In the genomic region with DNA sequence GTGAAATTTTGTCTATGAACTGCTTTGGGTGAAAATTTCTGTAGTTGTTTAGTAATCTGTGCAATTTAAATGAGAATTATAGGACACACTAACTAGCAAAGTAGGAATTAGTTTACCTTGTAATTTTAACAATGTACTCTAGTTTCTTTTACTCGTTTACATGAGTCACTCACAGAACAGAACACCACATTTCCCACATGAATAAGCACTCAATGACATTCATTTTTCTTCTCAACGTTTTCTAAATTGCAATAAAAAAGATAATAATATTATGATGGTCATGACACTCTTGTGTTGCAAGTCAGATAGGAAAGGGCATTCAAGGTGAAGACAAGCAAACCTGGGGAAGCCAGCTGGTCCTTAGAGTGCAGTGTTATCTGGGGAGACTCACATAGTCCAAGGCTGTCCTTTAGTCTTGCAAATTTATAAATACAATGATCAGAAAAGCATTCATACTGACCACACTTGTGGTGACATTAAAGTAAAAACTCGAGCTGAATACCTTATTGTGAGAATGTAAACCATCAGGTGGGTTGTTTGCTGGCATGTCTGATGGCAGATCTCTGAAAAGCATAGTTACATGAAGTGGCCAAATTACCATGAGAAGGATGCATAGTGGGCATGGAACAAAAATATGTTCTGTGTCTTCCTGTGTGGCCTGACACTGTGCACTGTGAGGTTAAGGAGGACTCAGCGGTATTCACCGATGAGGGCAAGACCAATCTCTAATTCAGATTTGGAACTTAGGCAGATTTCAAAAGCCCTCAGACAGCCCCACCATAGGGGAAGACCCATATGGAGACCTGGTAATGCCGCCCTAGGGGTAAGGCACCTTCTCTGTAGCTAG, we compare ENCODE assay signal across 16 cellular contexts.
DNase-seq lines count a peak whose midpoint lies in the region; ATAC-seq and TF ChIP-seq lines count a peak whose summit lies in the region.
"Had no signal": no experiment of that assay in that cellular context is flagged by ENCODE, and none has a peak within 500 bp of the region (broad histone marks: within the 10 kb centered on the region; RNA-seq: fewer than 3 reads in every experiment).

No MANE protein-coding gene starts in this region.

- H3K27me3 Mint-ChIP-seq in activated CD8-positive, alpha-beta memory T cell treated with anti-CD3 and anti-CD28 coated beads, Interleukin-2, amount 10 ng/mL, durations not matched to agents 7 days and 5 days: no peaks in the 10 kb centered on the region
- H3K27me3 Mint-ChIP-seq in WTC11 (ENCODE audit: low read depth) (no peaks in the 10 kb centered on the region), glutamatergic neuron (ENCODE audit: unreplicated experiment) (no peaks in the 10 kb centered on the region)

- H3K4me3 Mint-ChIP-seq in activated CD8-positive, alpha-beta memory T cell treated with anti-CD3 and anti-CD28 coated beads, Interleukin-2, amount 10 ng/mL, durations not matched to agents 7 days and 5 days: peak overlapping the region; percentile 4
- H3K4me3 Mint-ChIP-seq in WTC11 (no peak overlapping the region), glutamatergic neuron (ENCODE audit: unreplicated experiment) (no peak overlapping the region)
- no peak overlapping the region for H3K4me3 Mint-ChIP-seq in stimulated activated effector memory CD8-positive, alpha-beta T cell treated with anti-CD3 and anti-CD28 coated beads, Interleukin-12 subunit alpha, Interleukin-12 subunit beta, amount 100 ng/mL, for 72 hours
- H3K4me3 Mint-ChIP-seq: neural progenitor cell had no signal

- H3K9me3 Mint-ChIP-seq in activated CD8-positive, alpha-beta memory T cell treated with anti-CD3 and anti-CD28 coated beads, Interleukin-2, amount 10 ng/mL, durations not matched to agents 7 days and 5 days (ENCODE audit: low read depth): no peaks in the 10 kb centered on the region
- H3K9me3 Mint-ChIP-seq in WTC11 (peaks cover 4% of the 10 kb centered on the region; the same call in 1 of the 2 replicates), glutamatergic neuron (ENCODE audit: unreplicated experiment) (no peaks in the 10 kb centered on the region)
- H3K9me3 Mint-ChIP-seq in stimulated activated effector memory CD8-positive, alpha-beta T cell treated with anti-CD3 and anti-CD28 coated beads, Interleukin-12 subunit alpha, Interleukin-12 subunit beta, amount 100 ng/mL, for 72 hours: no peaks in the 10 kb centered on the region
- H3K9me3 Mint-ChIP-seq: neural progenitor cell had no signal

- peak overlapping the region; percentile 64 for H3K27ac Mint-ChIP-seq in activated CD8-positive, alpha-beta memory T cell treated with anti-CD3 and anti-CD28 coated beads, Interleukin-2, amount 10 ng/mL, durations not matched to agents 7 days and 5 days
- H3K27ac Mint-ChIP-seq in WTC11 (no peak overlapping the region), glutamatergic neuron (ENCODE audit: unreplicated experiment) (no peak overlapping the region)
- H3K27ac Mint-ChIP-seq in stimulated activated effector memory CD8-positive, alpha-beta T cell treated with anti-CD3 and anti-CD28 coated beads, Interleukin-12 subunit alpha, Interleukin-12 subunit beta, amount 100 ng/mL, for 72 hours: no peak overlapping the region
- H3K27ac Mint-ChIP-seq: neural progenitor cell had no signal

- TF ChIP-seq POLR2A in erythroblast (IDR thresholded peaks at IDR 0.05; ENCODE audit: low read length): no peak

- DNase-seq in activated CD8-positive, alpha-beta memory T cell treated with anti-CD3 and anti-CD28 coated beads, Interleukin-2, amount 10 ng/mL, durations not matched to agents 7 days and 5 days: peak; percentile 59
- no peak for DNase-seq in activated CD8-positive, alpha-beta memory T cell treated with anti-CD3 and anti-CD28 coated beads for 24 hours
- no peak for DNase-seq in WTC11 (ENCODE audit: low spot score)
- peak; percentile 67 to 68 for DNase-seq in erythroblast (lab: John Stamatoyannopoulos, UW)
- DNase-seq in stimulated activated effector memory CD8-positive, alpha-beta T cell treated with anti-CD3 and anti-CD28 coated beads, Interleukin-12 subunit alpha, Interleukin-12 subunit beta, amount 100 ng/mL, for 72 hours (ENCODE audit: low spot score in 2 of 2): no peak
- DNase-seq in superior temporal gyrus (ENCODE audit: extremely low spot score): no peak
- no peak for DNase-seq in glutamatergic neuron
- DNase-seq: foreskin melanocyte; left cardiac atrium; NCI-H1092 treated with DMSO at 0.1 percent for 48 hours; NCI-H446 treated with DMSO at 0.1 percent for 48 hours; SHP77; stimulated activated CD4-positive, alpha-beta T cell treated with anti-CD3 and anti-CD28 coated beads, Interleukin-12 subunit alpha, Interleukin-12 subunit beta, amount 100 ng/mL, for 4 hours; WERI-Rb-1 had no signal

- H3K36me3 Mint-ChIP-seq in activated CD8-positive, alpha-beta memory T cell treated with anti-CD3 and anti-CD28 coated beads, Interleukin-2, amount 10 ng/mL, durations not matched to agents 7 days and 5 days: peaks cover 32% of the 10 kb centered on the region
- H3K36me3 Mint-ChIP-seq in WTC11: no peaks in the 10 kb centered on the region; the same call in 1 of the 2 replicates
- no peaks in the 10 kb centered on the region for H3K36me3 Mint-ChIP-seq in stimulated activated effector memory CD8-positive, alpha-beta T cell treated with anti-CD3 and anti-CD28 coated beads, Interleukin-12 subunit alpha, Interleukin-12 subunit beta, amount 100 ng/mL, for 72 hours
- H3K36me3 Mint-ChIP-seq in glutamatergic neuron (ENCODE audit: unreplicated experiment): no peaks in the 10 kb centered on the region
- H3K36me3 Mint-ChIP-seq: neural progenitor cell had no signal

- CTCF ChIA-PET in activated CD8-positive, alpha-beta memory T cell treated with anti-CD3 and anti-CD28 coated beads, Interleukin-2, amount 10 ng/mL, durations not matched to agents 7 days and 5 days (lab: Charles Lee): interaction anchor here (1.0 to 1.3 kb wide), 2 partner anchors 10 to 84 kb away, joined by 3 to 4 read pairs; no protein-coding TSS in a partner anchor
- CTCF ChIA-PET in WTC11 (lab: Charles Lee): interaction anchor here (1.2 kb wide), 1 partner anchor 43 kb away, joined by 4 read pairs; no protein-coding TSS in a partner anchor

- H3K4me1 Mint-ChIP-seq in activated CD8-positive, alpha-beta memory T cell treated with anti-CD3 and anti-CD28 coated beads, Interleukin-2, amount 10 ng/mL, durations not matched to agents 7 days and 5 days: peaks cover 60% of the 10 kb centered on the region
- H3K4me1 Mint-ChIP-seq in WTC11 (peaks cover 61% of the 10 kb centered on the region), glutamatergic neuron (ENCODE audit: low read depth, unreplicated experiment) (no peaks in the 10 kb centered on the region)
- H3K4me1 Mint-ChIP-seq in stimulated activated effector memory CD8-positive, alpha-beta T cell treated with anti-CD3 and anti-CD28 coated beads, Interleukin-12 subunit alpha, Interleukin-12 subunit beta, amount 100 ng/mL, for 72 hours: peaks cover 35% of the 10 kb centered on the region

- TF ChIP-seq CTCF in WTC11 (IDR thresholded peaks at IDR 0.05) (no peak), glutamatergic neuron (IDR thresholded peaks at IDR 0.05; ENCODE audit: partially characterized antibody, unreplicated experiment) (no peak)

- peak; percentile 70 for ATAC-seq in activated CD8-positive, alpha-beta memory T cell treated with anti-CD3 and anti-CD28 coated beads, Interleukin-2, amount 10 ng/mL, durations not matched to agents 7 days and 5 days
- ATAC-seq in WTC11 (peak; percentile 36), HG03565 (IDR thresholded peaks at IDR 0.05; ENCODE audit: unreplicated experiment) (no peak)
- ATAC-seq in stimulated activated effector memory CD8-positive, alpha-beta T cell treated with anti-CD3 and anti-CD28 coated beads, Interleukin-12 subunit alpha, Interleukin-12 subunit beta, amount 100 ng/mL, for 72 hours: peak; percentile 86

- POLR2A ChIA-PET in WTC11 (lab: Charles Lee): no interaction called here

TF ChIP-seq in WTC11, 78 proteins besides CTCF, POLR2A, EP300 and RAD21:
- 0 out of 2 replicates have a peak, but pooled peaks have one; percentile 32 for TF ChIP-seq CREB1 (CRISPR knock-in tag; IDR thresholded peaks at IDR 0.05)
- TF ChIP-seq, protein P1, sequence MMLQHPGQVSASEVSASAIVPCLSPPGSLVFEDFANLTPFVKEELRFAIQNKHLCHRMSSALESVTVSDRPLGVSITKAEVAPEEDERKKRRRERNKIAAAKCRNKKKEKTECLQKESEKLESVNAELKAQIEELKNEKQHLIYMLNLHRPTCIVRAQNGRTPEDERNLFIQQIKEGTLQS (CRISPR knock-in tag; conservative IDR thresholded peaks at IDR 0.05): no peak
TF ChIP-seq in WTC11: peak in this region for 1.

Comparison
In these comparisons a context has a peak if more than half of its experiments do, and no peak if none do; other contexts are left out.
1. DNase-seq: peak in activated CD8-positive, alpha-beta memory T cell treated with anti-CD3 and anti-CD28 coated beads, Interleukin-2, amount 10 ng/mL, durations not matched to agents 7 days and 5 days (single experiment) and erythroblast (2 of 2); none in activated CD8-positive, alpha-beta memory T cell treated with anti-CD3 and anti-CD28 coated beads for 24 hours (single experiment), WTC11 (single experiment), stimulated activated effector memory CD8-positive, alpha-beta T cell treated with anti-CD3 and anti-CD28 coated beads, Interleukin-12 subunit alpha, Interleukin-12 subunit beta, amount 100 ng/mL, for 72 hours (0 of 2), superior temporal gyrus (single experiment) and glutamatergic neuron (single experiment).